Comparison of ENCODE assay signal across 17 cellular contexts in genomic region chr17:2410951-2411350, GRCh38.
"Had no signal": no experiment of that assay in that cellular context is flagged by ENCODE, and none has a peak within 500 bp of the region (broad histone marks: within the 10 kb centered on the region; RNA-seq: fewer than 3 reads in every experiment).

No MANE protein-coding gene starts in this region.

- H3K4me3 ChIP-seq: cardiac muscle cell, skin epidermis, suprapubic skin, upper lobe of left lung had no signal

- H3K27me3 ChIP-seq: cardiac muscle cell, suprapubic skin, upper lobe of left lung had no signal

- H3K27me3 Mint-ChIP-seq: activated naive CD8-positive, alpha-beta T cell treated with anti-CD3 and anti-CD28 coated beads, Interleukin-2, amount 50 U/mL, for 24 hours; activated T-helper 17 cell treated with anti-CD3 and anti-CD28 coated beads, Interleukin-2, amount 50 U/mL, for 72 hours had no signal

- DNase-seq: activated naive CD4-positive, alpha-beta T cell treated with Interleukin-2 at 50 U/mL for 16 hours; activated naive CD8-positive, alpha-beta T cell treated with anti-CD3 and anti-CD28 coated beads, Interleukin-2, amount 50 U/mL, for 24 hours; kidney glomerular epithelial cell; retina; stimulated activated CD4-positive, alpha-beta T cell treated with anti-CD3 and anti-CD28 coated beads, Interleukin-15, amount 100 ng/mL, for 24 hours; stimulated activated CD4-positive, alpha-beta T cell treated with anti-CD3 and anti-CD28 coated beads, Interleukin-4, amount 100 ng/mL, for 24 hours; stimulated activated naive CD4-positive, alpha-beta T cell treated with Interleukin-2 at 50 U/mL for 16 hours; SW 1271; upper lobe of left lung had no signal

- H3K9me3 ChIP-seq: suprapubic skin, upper lobe of left lung had no signal

- H3K27ac Mint-ChIP-seq: activated naive CD8-positive, alpha-beta T cell treated with anti-CD3 and anti-CD28 coated beads, Interleukin-2, amount 50 U/mL, for 24 hours; activated T-helper 17 cell treated with anti-CD3 and anti-CD28 coated beads, Interleukin-2, amount 50 U/mL, for 72 hours; T-helper 2 cell treated with Interferon-gamma antibody and Interleukin-4, amounts not matched to agents 5 μg/mL and 100 μg/mL, for 36 hours had no signal

- ATAC-seq: activated CD4-positive, CD25-positive, alpha-beta regulatory T cell treated with anti-CD3 and anti-CD28 coated beads, Interleukin-2, amount 50 U/mL, for 24 hours; activated naive CD8-positive, alpha-beta T cell treated with anti-CD3 and anti-CD28 coated beads, Interleukin-2, amount 50 U/mL, for 24 hours; activated T-helper 17 cell treated with anti-CD3 and anti-CD28 coated beads, Interleukin-2, amount 50 U/mL, for 72 hours; esophagus mucosa had no signal

- H3K36me3 ChIP-seq: cardiac muscle cell had no signal

- H3K9me3 Mint-ChIP-seq: activated naive CD8-positive, alpha-beta T cell treated with anti-CD3 and anti-CD28 coated beads, Interleukin-2, amount 50 U/mL, for 24 hours; activated T-helper 17 cell treated with anti-CD3 and anti-CD28 coated beads, Interleukin-2, amount 50 U/mL, for 72 hours; neural crest cell; T-helper 2 cell treated with Interferon-gamma antibody and Interleukin-4, amounts not matched to agents 5 μg/mL and 100 μg/mL, for 36 hours had no signal

- H3K27ac ChIP-seq: cardiac muscle cell, skin epidermis, suprapubic skin, upper lobe of left lung had no signal

- H3K4me3 Mint-ChIP-seq: activated naive CD8-positive, alpha-beta T cell treated with anti-CD3 and anti-CD28 coated beads, Interleukin-2, amount 50 U/mL, for 24 hours; activated T-helper 17 cell treated with anti-CD3 and anti-CD28 coated beads, Interleukin-2, amount 50 U/mL, for 72 hours; neural crest cell; T-helper 2 cell treated with Interferon-gamma antibody and Interleukin-4, amounts not matched to agents 5 μg/mL and 100 μg/mL, for 36 hours had no signal
